In genomic region chr1:226308166-226308722, GRCh38 we compare ENCODE assay signal across 8 cellular contexts. TPM values are rescaled to one million over a fixed set of nuclear protein-coding genes. Genes with fewer than 3 reads are reported as not detected.
DNase-seq lines count a peak whose midpoint lies in the region; ATAC-seq and TF ChIP-seq lines count a peak whose summit lies in the region.

No MANE protein-coding gene starts in this region.

- no peaks in the 10 kb centered on the region for H3K27me3 ChIP-seq in SK-N-SH (ENCODE audit: insufficient read depth)
- no peaks in the 10 kb centered on the region for H3K27me3 ChIP-seq in vagina

- peak overlapping the region; percentile 93 to 95 for H3K4me3 ChIP-seq in SK-N-SH (ENCODE audit: low read depth in 2 of 2, low read length in 1 of 2)
- H3K4me3 ChIP-seq in vagina = peak overlapping the region; percentile 88 to 94

- H3K4me1 Mint-ChIP-seq in dendritic cell treated with granulocyte-macrophage colony-stimulating factor and Interleukin-4, amounts not matched to agents 40 ng/mL and 50 ng/mL, for 4 days (ENCODE audit: low read depth) = peaks cover 16% of the 10 kb centered on the region

- no peak for TF ChIP-seq RAD21 in SK-N-SH (IDR thresholded peaks at IDR 0.05; ENCODE audit: low read length)

- no peaks in the 10 kb centered on the region for H3K9me2 ChIP-seq in SK-N-SH

- H3K27ac Mint-ChIP-seq in dendritic cell treated with granulocyte-macrophage colony-stimulating factor and Interleukin-4, amounts not matched to agents 40 ng/mL and 50 ng/mL, for 4 days = peak overlapping the region; percentile 83

- TF ChIP-seq CTCF in SK-N-SH (IDR thresholded peaks at IDR 0.05) = no peak
- TF ChIP-seq CTCF in vagina (IDR thresholded peaks at IDR 0.05) = no peak

- 9% methylated on average over 14 of the region's 14 CpGs for WGBS in SK-N-SH (ENCODE audit: low lambda C conversion rate)

- H3K9me3 Mint-ChIP-seq in dendritic cell treated with granulocyte-macrophage colony-stimulating factor and Interleukin-4, amounts not matched to agents 40 ng/mL and 50 ng/mL, for 4 days = no peaks in the 10 kb centered on the region

- peak overlapping the region; percentile 92 for H3K4me2 ChIP-seq in SK-N-SH

- no peak for TF ChIP-seq POLR2A in vagina (IDR thresholded peaks at IDR 0.05)

- peak overlapping the region; percentile 96 for H3K9ac ChIP-seq in SK-N-SH

- H3K4me1 ChIP-seq in SK-N-SH (ENCODE audit: control insufficient read depth in 1 of 2, insufficient read depth in 2 of 2, low read depth in 1 of 2, low read length in 1 of 2) (peaks cover 0 to 8% of the 10 kb centered on the region in 2 experiments; a peak in 3 of 4 replicates), vagina (peaks cover 28% of the 10 kb centered on the region)

- POLR2A ChIA-PET in SK-N-SH (lab: Yijun Ruan, JAX) = interaction anchor here (1.0 to 2.0 kb wide), 3 partner anchors 25 to 183 kb away, joined by 3 to 7 read pairs (median 3); no protein-coding TSS in a partner anchor

- no peaks in the 10 kb centered on the region for H4K20me1 ChIP-seq in SK-N-SH (ENCODE audit: insufficient read depth)

- H2AFZ ChIP-seq in SK-N-SH (ENCODE audit: low read depth) = peak overlapping the region; percentile 99

- peaks cover 7% of the 10 kb centered on the region for H3K36me3 Mint-ChIP-seq in dendritic cell treated with granulocyte-macrophage colony-stimulating factor and Interleukin-4, amounts not matched to agents 40 ng/mL and 50 ng/mL, for 4 days (ENCODE audit: low read depth)

- TF ChIP-seq EP300 in SK-N-SH (IDR thresholded peaks at IDR 0.05; ENCODE audit: borderline replicate concordance in 1 of 2, low read depth in 1 of 2, low read length in 1 of 2) = no peak

- DNase-seq in NCI-H748 (lab: John Stamatoyannopoulos, UW; ENCODE audit: unreplicated experiment) = peak; percentile 46
- DNase-seq in NCI-H748 treated with DMSO at 0.1 percent for 48 hours (lab: John Stamatoyannopoulos, UW) = no peak
- no peak for DNase-seq in SK-N-SH
- peak; percentile 8 for DNase-seq in myocyte (ENCODE audit: low read depth)
- peak in 1 of 2 donors; percentile 83 for DNase-seq in vagina (ENCODE audit: extremely low spot score in 2 of 2)
- no peak for DNase-seq in AG08396 (ENCODE audit: low spot score)

- H3K9me3 ChIP-seq in SK-N-SH (no peaks in the 10 kb centered on the region), vagina (no peaks in the 10 kb centered on the region)

- peak overlapping the region; percentile 91 for H3K4me3 Mint-ChIP-seq in dendritic cell treated with granulocyte-macrophage colony-stimulating factor and Interleukin-4, amounts not matched to agents 40 ng/mL and 50 ng/mL, for 4 days

- intact Hi-C loops in dendritic cell treated with granulocyte-macrophage colony-stimulating factor and Interleukin-4, amounts not matched to agents 40 ng/mL and 50 ng/mL, for 4 days (cut with micrococcal nuclease) = loop anchor here (5.0 kb wide), 1 partner anchor 99 kb away; the partner anchor contains the start of gene PARP1
- intact Hi-C loops in vagina (cut with DNase I) = no loop called here

- CTCF ChIA-PET in SK-N-SH (lab: Yijun Ruan, JAX) = interaction anchor here (1.2 to 4.0 kb wide), 10 partner anchors 13 to 243 kb away, joined by 3 to 22 read pairs (median 4); partner anchors contain the start of gene PARP1

- H3K36me3 ChIP-seq in SK-N-SH (replicated peaks in 1 of 2; ENCODE audit: control insufficient read depth in 1 of 2, insufficient read depth in 2 of 2, low read length in 1 of 2) = no peaks in the 10 kb centered on the region
- H3K36me3 ChIP-seq in vagina = no peaks in the 10 kb centered on the region

- H3K79me2 ChIP-seq in SK-N-SH (ENCODE audit: insufficient read depth) = peaks cover 54% of the 10 kb centered on the region

- H3K27ac ChIP-seq in SK-N-SH (ENCODE audit: low read depth in 2 of 2, low read length in 1 of 2) (peak overlapping the region; percentile 64 to 83; a peak in 3 of 4 replicates), vagina (peak overlapping the region; percentile 86)

- peaks cover 12% of the 10 kb centered on the region for H3K27me3 Mint-ChIP-seq in dendritic cell treated with granulocyte-macrophage colony-stimulating factor and Interleukin-4, amounts not matched to agents 40 ng/mL and 50 ng/mL, for 4 days

- H3F3A ChIP-seq in SK-N-SH (replicated peaks; ENCODE audit: insufficient read depth) = peaks cover 3% of the 10 kb centered on the region

- ATAC-seq in HG03064 (IDR thresholded peaks at IDR 0.05; ENCODE audit: low read depth, unreplicated experiment) = peak; percentile 17

TF ChIP-seq in SK-N-SH, 30 proteins besides CTCF, POLR2A, EP300 and RAD21:
- TF ChIP-seq GATA2 (CRISPR knock-in tag; IDR thresholded peaks at IDR 0.05) (no peak), MXI1 (IDR thresholded peaks at IDR 0.05; ENCODE audit: low read depth, low read length) (0 out of 2 replicates have a peak, but pooled peaks have one; percentile 23), GABPA (IDR thresholded peaks at IDR 0.05; ENCODE audit: low read depth) (peak; percentile 46)
TF ChIP-seq in SK-N-SH: peak in this region for 2.

RNA-seq across cellular contexts. Expression of gene LIN9, which starts 0.7 kb away (rescaled TPM):
- 1.7 and 2.5 TPM in 2 replicates for polyA plus RNA-seq in SK-N-SH (2012; rRNA removed)
- 2.6 and 2.9 TPM in 2 replicates for polyA plus RNA-seq in SK-N-SH (2012; cell fraction: cytosol; rRNA removed)
- polyA plus RNA-seq in SK-N-SH (2012; cell fraction: nucleus; rRNA removed) = 1.5 and 2.3 TPM in 2 replicates
- total RNA-seq in myocyte = 2.1 and 4.4 TPM in 2 replicates
- polyA plus RNA-seq in myocyte (2012) = 0.59 TPM
- total RNA-seq in vagina = 3.9 TPM

Comparison
In these comparisons a context has a peak if more than half of its experiments do, and no peak if none do; other contexts are left out.
1. DNase-seq: peak in NCI-H748 (single experiment) and myocyte (single experiment); none in NCI-H748 treated with DMSO at 0.1 percent for 48 hours (single experiment), SK-N-SH (single experiment) and AG08396 (single experiment).